In the genomic region with DNA sequence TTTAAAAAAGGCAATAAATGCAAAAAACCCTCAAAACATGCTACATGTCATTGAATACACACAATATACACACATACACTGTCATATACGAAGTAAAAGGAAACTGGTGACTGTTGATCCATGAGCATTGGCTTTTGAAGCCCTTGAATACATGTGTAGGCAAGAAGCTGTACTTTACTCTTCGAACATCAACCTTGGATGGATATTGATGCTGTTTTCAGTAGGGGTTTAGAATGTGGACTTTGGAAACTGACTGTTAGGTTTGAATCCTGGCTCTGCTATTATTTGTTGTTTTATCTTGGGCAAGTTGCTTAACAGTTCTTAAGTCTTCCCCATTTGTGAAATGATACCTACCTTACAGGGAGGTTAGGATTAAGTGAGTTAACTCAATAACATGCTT, we compare ENCODE assay signal across 31 cellular contexts. TPM values are rescaled to one million over a fixed set of nuclear protein-coding genes. Genes with fewer than 3 reads are reported as not detected.
DNase-seq lines count a peak whose midpoint lies in the region; ATAC-seq, FAIRE-seq and TF ChIP-seq lines count a peak whose summit lies in the region.
"Had no signal": no experiment of that assay in that cellular context is flagged by ENCODE, and none has a peak within 500 bp of the region (broad histone marks: within the 10 kb centered on the region; RNA-seq: fewer than 3 reads in every experiment).

No MANE protein-coding gene starts in this region.

- CTCF ChIA-PET in CD8-positive, alpha-beta memory T cell (lab: Charles Lee) = no interaction called here

- H3K27ac ChIP-seq in liver (ENCODE audit: low read depth in 1 of 2, low read length in 2 of 2) = peak overlapping the region; percentile 67 to 69
- H3K27ac ChIP-seq in neutrophil = peak overlapping the region; percentile 52
- no peak overlapping the region for H3K27ac ChIP-seq in CD8-positive, alpha-beta memory T cell (ENCODE audit: low read depth, low read length)
- H3K27ac ChIP-seq: BLaER1 had no signal

- peaks cover 0 to 5% (median 3%) of the 10 kb centered on the region in 5 donors for H3K9me3 Mint-ChIP-seq in CD8-positive, alpha-beta memory T cell

- no peaks in the 10 kb centered on the region for H3K9me3 ChIP-seq in liver (ENCODE audit: control insufficient read depth in 4 of 4, low read length in 3 of 4)
- no peaks in the 10 kb centered on the region for H3K9me3 ChIP-seq in neutrophil
- no peaks in the 10 kb centered on the region for H3K9me3 ChIP-seq in CD8-positive, alpha-beta memory T cell (ENCODE audit: low read length)

- peak; percentile 20 to 32 for TF ChIP-seq RAD21 in liver (IDR thresholded peaks at IDR 0.05)

- TF ChIP-seq CTCF in liver (IDR thresholded peaks at IDR 0.05; ENCODE audit: low read depth, low read length, missing input control) = no peak
- no peak for TF ChIP-seq CTCF in neutrophil (IDR thresholded peaks at IDR 0.05)

- POLR2A ChIA-PET in CD8-positive, alpha-beta memory T cell (lab: Charles Lee) = no interaction called here

- no peak overlapping the region for H3K9ac ChIP-seq in liver (ENCODE audit: low read depth in 1 of 2, low read length in 2 of 2)
- H3K9ac ChIP-seq: BLaER1 had no signal

- FAIRE-seq in GM19239 (lab: Jason Lieb, UNC) = no peak
- FAIRE-seq: A204.1, GM12878, GM12892, GM18507 had no signal

- H3K27me3 ChIP-seq in liver (ENCODE audit: control insufficient read depth in 4 of 4, insufficient read depth in 4 of 4, low read length in 3 of 4) (no peaks in the 10 kb centered on the region), neutrophil (no peaks in the 10 kb centered on the region)
- no peaks in the 10 kb centered on the region for H3K27me3 ChIP-seq in CD8-positive, alpha-beta memory T cell (ENCODE audit: insufficient read depth, low read length, poor library complexity, severe bottlenecking)
- H3K27me3 ChIP-seq: BE2C, BLaER1 had no signal

- 37% methylated on average over 2 of the region's 2 CpGs for WGBS in liver

- no peak overlapping the region for H3K4me3 Mint-ChIP-seq in CD8-positive, alpha-beta memory T cell
- H3K4me3 Mint-ChIP-seq: CD14-positive monocyte; CD4-positive, alpha-beta memory T cell; CD4-positive, CD25-positive, alpha-beta regulatory T cell had no signal

- DNase-seq in left lobe of liver (ENCODE audit: low spot score) = no peak
- no peak for DNase-seq in GM19239 (ENCODE audit: insufficient read length, low spot score)
- DNase-seq in HK-2 (ENCODE audit: unreplicated experiment) = no peak
- no peak for DNase-seq in CD8-positive, alpha-beta memory T cell
- DNase-seq in kidney glomerular epithelial cell (lab: John Stamatoyannopoulos, UW) = no peak
- DNase-seq: 8988T; ACHN; BE2C; C1 segment of cervical spinal cord; Caco-2; CD4-positive, alpha-beta memory T cell; CD4-positive, CD25-positive, alpha-beta regulatory T cell; DMS 273 treated with DMSO at 0.1 percent for 48 hours; DMS153; DMS53; DMS79; DND-41; EL; GDM1 had no signal

- peaks cover 0 to 2% of the 10 kb centered on the region in 2 donors for H3K27me3 Mint-ChIP-seq in CD8-positive, alpha-beta memory T cell
- H3K27me3 Mint-ChIP-seq: CD4-positive, alpha-beta memory T cell; CD4-positive, CD25-positive, alpha-beta regulatory T cell had no signal

- H3K4me3 ChIP-seq in liver (ENCODE audit: low read depth in 1 of 3, low read length in 3 of 3) (no peak overlapping the region), neutrophil (ENCODE audit: low read depth in 1 of 2, low read length in 1 of 2) (no peak overlapping the region)
- no peak overlapping the region for H3K4me3 ChIP-seq in CD8-positive, alpha-beta memory T cell (ENCODE audit: low read length)
- H3K4me3 ChIP-seq: BLaER1, GM12878 had no signal

- H3K27ac Mint-ChIP-seq in CD8-positive, alpha-beta memory T cell = peak overlapping the region in 1 of 8 donors; percentile 35

- peaks cover 13 to 33% (median 14%) of the 10 kb centered on the region in 3 donors for H3K36me3 Mint-ChIP-seq in CD8-positive, alpha-beta memory T cell

- H3K4me1 Mint-ChIP-seq in CD8-positive, alpha-beta memory T cell = peaks cover 52 to 72% (median 70%) of the 10 kb centered on the region in 3 donors

- peaks cover 4 to 46% (median 29%) of the 10 kb centered on the region in 4 donors for H3K4me1 ChIP-seq in liver (ENCODE audit: control insufficient read depth in 4 of 4, insufficient read depth in 4 of 4, low read length in 3 of 4)
- peaks cover 12 to 21% of the 10 kb centered on the region in 2 experiments for H3K4me1 ChIP-seq in neutrophil (ENCODE audit: control insufficient read depth in 1 of 2, insufficient read depth in 1 of 2, low read depth in 1 of 2, low read length in 1 of 2)
- peaks cover 10% of the 10 kb centered on the region for H3K4me1 ChIP-seq in CD8-positive, alpha-beta memory T cell (ENCODE audit: insufficient read depth, low read length)
- H3K4me1 ChIP-seq: BE2C, BLaER1 had no signal

- peaks cover 0 to 5% (median 2%) of the 10 kb centered on the region in 4 donors for H3K36me3 ChIP-seq in liver (ENCODE audit: control insufficient read depth in 4 of 4, insufficient read depth in 3 of 4, low read depth in 1 of 4, low read length in 3 of 4)
- H3K36me3 ChIP-seq in neutrophil = peaks cover 15% of the 10 kb centered on the region
- no peaks in the 10 kb centered on the region for H3K36me3 ChIP-seq in CD8-positive, alpha-beta memory T cell (ENCODE audit: insufficient read depth, low read length)

- peak; percentile 88 for ATAC-seq in left lobe of liver
- ATAC-seq: GM12878 had no signal

TF ChIP-seq in liver, 16 proteins besides CTCF, POLR2A, EP300 and RAD21 (continues in another document):
- peak; percentile 98 to 99 for TF ChIP-seq HNF4A (conservative IDR thresholded peaks at IDR 0.05)
- peak; percentile 22 for TF ChIP-seq ATF3 (IDR thresholded peaks at IDR 0.05)
- TF ChIP-seq MAX (IDR thresholded peaks at IDR 0.05) = peak; percentile 78
- TF ChIP-seq FOXA2 (IDR thresholded peaks at IDR 0.05) = peak; percentile 64
- no peak for TF ChIP-seq EGR1 (IDR thresholded peaks at IDR 0.05; ENCODE audit: low read depth in 2 of 2)
- TF ChIP-seq JUND (IDR thresholded peaks at IDR 0.05) = peak; percentile 74 to 85
- TF ChIP-seq TAF1 (conservative IDR thresholded peaks at IDR 0.05) = no peak
- TF ChIP-seq FOXA1 (IDR thresholded peaks at IDR 0.05) = peak; percentile 39
- TF ChIP-seq, protein P1, sequence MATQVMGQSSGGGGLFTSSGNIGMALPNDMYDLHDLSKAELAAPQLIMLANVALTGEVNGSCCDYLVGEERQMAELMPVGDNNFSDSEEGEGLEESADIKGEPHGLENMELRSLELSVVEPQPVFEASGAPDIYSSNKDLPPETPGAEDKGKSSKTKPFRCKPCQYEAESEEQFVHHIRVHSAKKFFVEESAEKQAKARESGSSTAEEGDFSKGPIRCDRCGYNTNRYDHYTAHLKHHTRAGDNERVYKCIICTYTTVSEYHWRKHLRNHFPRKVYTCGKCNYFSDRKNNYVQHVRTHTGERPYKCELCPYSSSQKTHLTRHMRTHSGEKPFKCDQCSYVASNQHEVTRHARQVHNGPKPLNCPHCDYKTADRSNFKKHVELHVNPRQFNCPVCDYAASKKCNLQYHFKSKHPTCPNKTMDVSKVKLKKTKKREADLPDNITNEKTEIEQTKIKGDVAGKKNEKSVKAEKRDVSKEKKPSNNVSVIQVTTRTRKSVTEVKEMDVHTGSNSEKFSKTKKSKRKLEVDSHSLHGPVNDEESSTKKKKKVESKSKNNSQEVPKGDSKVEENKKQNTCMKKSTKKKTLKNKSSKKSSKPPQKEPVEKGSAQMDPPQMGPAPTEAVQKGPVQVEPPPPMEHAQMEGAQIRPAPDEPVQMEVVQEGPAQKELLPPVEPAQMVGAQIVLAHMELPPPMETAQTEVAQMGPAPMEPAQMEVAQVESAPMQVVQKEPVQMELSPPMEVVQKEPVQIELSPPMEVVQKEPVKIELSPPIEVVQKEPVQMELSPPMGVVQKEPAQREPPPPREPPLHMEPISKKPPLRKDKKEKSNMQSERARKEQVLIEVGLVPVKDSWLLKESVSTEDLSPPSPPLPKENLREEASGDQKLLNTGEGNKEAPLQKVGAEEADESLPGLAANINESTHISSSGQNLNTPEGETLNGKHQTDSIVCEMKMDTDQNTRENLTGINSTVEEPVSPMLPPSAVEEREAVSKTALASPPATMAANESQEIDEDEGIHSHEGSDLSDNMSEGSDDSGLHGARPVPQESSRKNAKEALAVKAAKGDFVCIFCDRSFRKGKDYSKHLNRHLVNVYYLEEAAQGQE (IDR thresholded peaks at IDR 0.05) = peak; percentile 27
- peak; percentile 58 to 71 for TF ChIP-seq RXRA (IDR thresholded peaks at IDR 0.05)
- TF ChIP-seq SP1 (IDR thresholded peaks at IDR 0.05) = peak; percentile 85
- no peak for TF ChIP-seq GABPA (IDR thresholded peaks at IDR 0.05 in 1 of 2, conservative IDR thresholded peaks at IDR 0.05 in 1 of 2)
- TF ChIP-seq, protein P2, sequence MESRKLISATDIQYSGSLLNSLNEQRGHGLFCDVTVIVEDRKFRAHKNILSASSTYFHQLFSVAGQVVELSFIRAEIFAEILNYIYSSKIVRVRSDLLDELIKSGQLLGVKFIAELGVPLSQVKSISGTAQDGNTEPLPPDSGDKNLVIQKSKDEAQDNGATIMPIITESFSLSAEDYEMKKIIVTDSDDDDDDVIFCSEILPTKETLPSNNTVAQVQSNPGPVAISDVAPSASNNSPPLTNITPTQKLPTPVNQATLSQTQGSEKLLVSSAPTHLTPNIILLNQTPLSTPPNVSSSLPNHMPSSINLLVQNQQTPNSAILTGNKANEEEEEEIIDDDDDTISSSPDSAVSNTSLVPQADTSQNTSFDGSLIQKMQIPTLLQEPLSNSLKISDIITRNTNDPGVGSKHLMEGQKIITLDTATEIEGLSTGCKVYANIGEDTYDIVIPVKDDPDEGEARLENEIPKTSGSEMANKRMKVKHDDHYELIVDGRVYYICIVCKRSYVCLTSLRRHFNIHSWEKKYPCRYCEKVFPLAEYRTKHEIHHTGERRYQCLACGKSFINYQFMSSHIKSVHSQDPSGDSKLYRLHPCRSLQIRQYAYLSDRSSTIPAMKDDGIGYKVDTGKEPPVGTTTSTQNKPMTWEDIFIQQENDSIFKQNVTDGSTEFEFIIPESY (IDR thresholded peaks at IDR 0.05) = no peak
- no peak for TF ChIP-seq NR2F2 (IDR thresholded peaks at IDR 0.05)
- peak; percentile 91 for TF ChIP-seq HNF4G (IDR thresholded peaks at IDR 0.05)

RNA-seq across cellular contexts. Expression of gene RNF13, which starts 30.5 kb away (rescaled TPM):
- 36.7 TPM for total RNA-seq in left lobe of liver
- total RNA-seq in liver = 10 to 100 TPM; 54.6 to 65.2 TPM
- polyA plus RNA-seq in liver = 10 to 100 TPM; 31.3 to 70.5 TPM
- total RNA-seq in CD8-positive, alpha-beta memory T cell = 10 to 100 TPM; 33.5 to 33.6 TPM
- polyA plus RNA-seq in CD8-positive, alpha-beta memory T cell = 110 TPM

RNA-seq across cellular contexts. Expression of gene ANKUB1, which starts 51.1 kb away (rescaled TPM):
- not detected for total RNA-seq in left lobe of liver
- total RNA-seq in liver = not detected
- polyA plus RNA-seq in liver = under 1 TPM in 1 of 2 donors, not detected in 1; 0.19 TPM
- not detected for total RNA-seq in CD8-positive, alpha-beta memory T cell
- polyA plus RNA-seq in CD8-positive, alpha-beta memory T cell = not detected
- total RNA-seq: A673; Caco-2; CD4-positive, alpha-beta memory T cell; CD4-positive, CD25-positive, alpha-beta regulatory T cell; Daoy; G401; GM12878 had no signal
- polyA plus RNA-seq: AG04450; CD14-positive monocyte; CD4-positive, alpha-beta memory T cell; CD4-positive, CD25-positive, alpha-beta regulatory T cell had no signal
